17 cellular contexts compared by ENCODE assay signal in the genomic region with DNA sequence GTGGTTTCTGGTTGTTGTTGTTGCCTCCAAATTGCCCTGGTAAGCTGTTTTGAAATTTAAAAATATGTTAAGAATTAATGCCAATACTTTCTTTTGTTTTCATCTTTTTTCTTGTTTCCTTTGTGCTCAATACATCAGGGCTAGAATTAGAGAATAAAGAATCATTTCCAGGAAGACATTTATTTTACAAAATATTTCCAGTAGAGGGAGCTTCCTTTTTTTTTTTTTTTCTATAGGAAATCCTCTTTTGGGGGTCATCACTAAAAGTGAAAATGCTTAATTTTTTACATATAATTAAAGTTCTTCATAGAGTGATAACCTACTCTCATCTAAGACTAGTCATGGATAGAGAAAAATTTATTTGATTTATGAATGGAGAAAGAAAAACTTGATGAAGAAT. TPM values are rescaled to one million over a fixed set of nuclear protein-coding genes. Genes with fewer than 3 reads are reported as not detected.
A peak's percentile ranks its signal among the peaks of the same experiment; 100 is the strongest.
DNase-seq lines count a peak whose midpoint lies in the region; ATAC-seq and TF ChIP-seq lines count a peak whose summit lies in the region.
"Had no signal": no experiment of that assay in that cellular context is flagged by ENCODE, and none has a peak within 500 bp of the region (broad histone marks: within the 10 kb centered on the region; RNA-seq: fewer than 3 reads in every experiment).

No MANE protein-coding gene starts in this region.

- H3K4me3 ChIP-seq in SK-N-SH (ENCODE audit: low read depth in 2 of 2, low read length in 1 of 2): no peak overlapping the region
- no peak overlapping the region for H3K4me3 ChIP-seq in PC-3 (ENCODE audit: low read length)
- H3K4me3 ChIP-seq in endodermal cell (ENCODE audit: low read length): no peak overlapping the region
- no peak overlapping the region for H3K4me3 ChIP-seq in trophoblast cell (ENCODE audit: low read depth, low read length)
- H3K4me3 ChIP-seq: A549 had no signal

- H2BK120ac ChIP-seq in trophoblast cell (ENCODE audit: insufficient read depth, low read length, poor library complexity): no peak overlapping the region

- no peak overlapping the region for H4K12ac ChIP-seq in trophoblast cell (ENCODE audit: low read depth, low read length)

- H3K9me2 ChIP-seq in SK-N-SH (no peaks in the 10 kb centered on the region), PC-3 (replicated peaks; ENCODE audit: low read length) (no peaks in the 10 kb centered on the region)

- no peaks in the 10 kb centered on the region for H3K36me3 ChIP-seq in SK-N-SH (replicated peaks in 1 of 2; ENCODE audit: control insufficient read depth in 1 of 2, insufficient read depth in 2 of 2, low read length in 1 of 2)
- no peaks in the 10 kb centered on the region for H3K36me3 ChIP-seq in PC-3 (ENCODE audit: low read depth, low read length)
- no peaks in the 10 kb centered on the region for H3K36me3 ChIP-seq in endodermal cell (ENCODE audit: control insufficient read depth, insufficient read depth, low read length)
- H3K36me3 ChIP-seq in trophoblast cell (ENCODE audit: control insufficient read depth in 1 of 2, insufficient read depth in 2 of 2, low read length in 2 of 2): no peaks in the 10 kb centered on the region

- TF ChIP-seq CTCF in SK-N-SH (IDR thresholded peaks at IDR 0.05) (peak; percentile 37), PC-3 (conservative IDR thresholded peaks at IDR 0.05; ENCODE audit: low read depth, low read length) (peak; percentile 49; the same call in 1 of the 2 replicates), endodermal cell (conservative IDR thresholded peaks at IDR 0.05) (peak; percentile 55)

- no peaks in the 10 kb centered on the region for H3K36me3 Mint-ChIP-seq in endodermal cell (ENCODE audit: low read depth)
- H3K36me3 Mint-ChIP-seq in natural killer cell treated with Interleukin-12 subunit alpha and Interleukin-12 subunit beta and Interleukin-15 and Interleukin-18, amount 100 ng/mL, for 72 hours: no peaks in the 10 kb centered on the region

- H3K4me1 ChIP-seq in SK-N-SH (ENCODE audit: control insufficient read depth in 1 of 2, insufficient read depth in 2 of 2, low read depth in 1 of 2, low read length in 1 of 2) (no peaks in the 10 kb centered on the region; a peak in 1 of 4 replicates), PC-3 (ENCODE audit: insufficient read depth, low read length) (no peaks in the 10 kb centered on the region), endodermal cell (ENCODE audit: control insufficient read depth, insufficient read depth, low read length) (peaks cover 4% of the 10 kb centered on the region), trophoblast cell (ENCODE audit: control insufficient read depth in 1 of 2, insufficient read depth in 2 of 2, low read length in 2 of 2) (peaks cover 3 to 5% of the 10 kb centered on the region in 2 experiments)
- H3K4me1 ChIP-seq: A549, Caco-2 had no signal

- H3F3A ChIP-seq in SK-N-SH (replicated peaks; ENCODE audit: insufficient read depth): no peaks in the 10 kb centered on the region
- H3F3A ChIP-seq in PC-3 (ENCODE audit: low read length, unreplicated experiment): no peaks in the 10 kb centered on the region

- no peak for TF ChIP-seq RAD21 in SK-N-SH (IDR thresholded peaks at IDR 0.05; ENCODE audit: low read length)

- H3K27me3 ChIP-seq in SK-N-SH (ENCODE audit: insufficient read depth) (no peaks in the 10 kb centered on the region), PC-3 (ENCODE audit: low read length) (no peaks in the 10 kb centered on the region), endodermal cell (ENCODE audit: control insufficient read depth, insufficient read depth, low read length, poor library complexity, severe bottlenecking) (no peaks in the 10 kb centered on the region), trophoblast cell (ENCODE audit: insufficient read depth, low read length) (no peaks in the 10 kb centered on the region)

- H2BK5ac ChIP-seq in trophoblast cell (ENCODE audit: low read depth, low read length, poor library complexity): no peak overlapping the region

- H4K8ac ChIP-seq in trophoblast cell (ENCODE audit: low read depth, low read length): no peak overlapping the region

- H3K18ac ChIP-seq in trophoblast cell (ENCODE audit: low read length): no peak overlapping the region

- H3K27me3 Mint-ChIP-seq in endodermal cell (ENCODE audit: insufficient read depth): no peaks in the 10 kb centered on the region
- peaks cover 0 to 3% of the 10 kb centered on the region in 2 donors for H3K27me3 Mint-ChIP-seq in natural killer cell treated with Interleukin-12 subunit alpha and Interleukin-12 subunit beta and Interleukin-15 and Interleukin-18, amount 100 ng/mL, for 72 hours

- no peak overlapping the region for H3K14ac ChIP-seq in trophoblast cell (ENCODE audit: low read length)

- no peak for ATAC-seq in SK-N-SH treated with all-trans-retinoic acid at 6 μM for 48 hours
- ATAC-seq in PC-3: no peak
- no peak for ATAC-seq in GM21825 (IDR thresholded peaks at IDR 0.05; ENCODE audit: unreplicated experiment)
- no peak for ATAC-seq in natural killer cell treated with Interleukin-12 subunit alpha and Interleukin-12 subunit beta and Interleukin-15 and Interleukin-18, amount 100 ng/mL, for 72 hours
- ATAC-seq: A549, HCT116, Panc1 had no signal

- H2BK12ac ChIP-seq in trophoblast cell (ENCODE audit: low read length): no peak overlapping the region

- H3K27ac ChIP-seq in SK-N-SH (ENCODE audit: low read depth in 2 of 2, low read length in 1 of 2): no peak overlapping the region
- H3K27ac ChIP-seq in PC-3 (ENCODE audit: low read length): no peak overlapping the region
- H3K27ac ChIP-seq in endodermal cell (ENCODE audit: low read depth, low read length): no peak overlapping the region
- H3K27ac ChIP-seq in trophoblast cell (ENCODE audit: low read depth, low read length): no peak overlapping the region
- H3K27ac ChIP-seq: A549 had no signal

- H3K23ac ChIP-seq in trophoblast cell (ENCODE audit: low read length): no peak overlapping the region

- H3K9me3 ChIP-seq in SK-N-SH (no peaks in the 10 kb centered on the region), PC-3 (ENCODE audit: low read length) (no peaks in the 10 kb centered on the region), endodermal cell (ENCODE audit: control insufficient read depth, low read length) (no peaks in the 10 kb centered on the region), trophoblast cell (ENCODE audit: insufficient read depth, low read depth, low read length) (no peaks in the 10 kb centered on the region)
- H3K9me3 ChIP-seq: A549, Caco-2 had no signal

- intact Hi-C loops in PC-3 (cut with micrococcal nuclease): no loop called here

- CTCF ChIA-PET in SK-N-SH (lab: Yijun Ruan, JAX) (interaction anchor here (1.0 to 1.5 kb wide), 3 partner anchors 13 to 63 kb away, joined by 3 to 5 read pairs (median 3); no protein-coding TSS in a partner anchor), PC-3 (lab: Charles Lee) (interaction anchor here (0.5 kb wide), 1 partner anchor 113 kb away, joined by 3 read pairs; no protein-coding TSS in a partner anchor)

- DNase-seq in SK-N-SH (no peak), PC-3 (no peak), endodermal cell (no peak), trophoblast cell (no peak), NCI-H2029 (lab: John Stamatoyannopoulos, UW) (no peak)
- DNase-seq in natural killer cell treated with Interleukin-12 subunit alpha and Interleukin-12 subunit beta and Interleukin-15 and Interleukin-18, amount 100 ng/mL, for 72 hours (ENCODE audit: low spot score): no peak
- DNase-seq: Caco-2, NCI-H1092 treated with DMSO at 0.1 percent for 48 hours, NCI-H1694, SIG-M5, SW 1271 had no signal

- H3K4me3 Mint-ChIP-seq in endodermal cell: no peak overlapping the region
- no peak overlapping the region for H3K4me3 Mint-ChIP-seq in natural killer cell treated with Interleukin-12 subunit alpha and Interleukin-12 subunit beta and Interleukin-15 and Interleukin-18, amount 100 ng/mL, for 72 hours

- H4K20me1 ChIP-seq in SK-N-SH (ENCODE audit: insufficient read depth) (no peaks in the 10 kb centered on the region), PC-3 (ENCODE audit: low read length) (no peaks in the 10 kb centered on the region)

- H3K79me1 ChIP-seq in trophoblast cell (ENCODE audit: low read length): no peaks in the 10 kb centered on the region

- no peak overlapping the region for H2AK5ac ChIP-seq in trophoblast cell (ENCODE audit: low read length)

- POLR2A ChIA-PET in SK-N-SH (lab: Yijun Ruan, JAX) (no interaction called here), PC-3 (lab: Charles Lee; ENCODE audit: unreplicated experiment) (interaction anchor here (0.6 kb wide), 1 partner anchor 1120 kb away, joined by 5 read pairs; no protein-coding TSS in a partner anchor)

- H3K9ac ChIP-seq in SK-N-SH: no peak overlapping the region
- no peak overlapping the region for H3K9ac ChIP-seq in PC-3 (ENCODE audit: low read length)
- no peak overlapping the region for H3K9ac ChIP-seq in endodermal cell (ENCODE audit: extremely low read depth, low read length, poor library complexity, severe bottlenecking)
- H3K9ac ChIP-seq in trophoblast cell (ENCODE audit: low read length): no peak overlapping the region

- H3K4ac ChIP-seq in trophoblast cell (ENCODE audit: low read depth, low read length): no peak overlapping the region

- H3K79me2 ChIP-seq in SK-N-SH (ENCODE audit: insufficient read depth) (no peaks in the 10 kb centered on the region), PC-3 (ENCODE audit: low read length) (no peaks in the 10 kb centered on the region), trophoblast cell (ENCODE audit: control insufficient read depth, insufficient read depth, low read length, poor library complexity) (no peaks in the 10 kb centered on the region)

- TF ChIP-seq EP300 in SK-N-SH (IDR thresholded peaks at IDR 0.05; ENCODE audit: borderline replicate concordance in 1 of 2, low read depth in 1 of 2, low read length in 1 of 2): no peak

- BruUV-seq in PC-3 (replicated peaks; lab: Mats Ljungman, UMichigan): no TSS peak

- H2AFZ ChIP-seq in SK-N-SH (ENCODE audit: low read depth) (no peak overlapping the region), PC-3 (ENCODE audit: low read length) (no peak overlapping the region), trophoblast cell (ENCODE audit: insufficient read depth, low read length, poor library complexity) (no peak overlapping the region)

- H3K27ac Mint-ChIP-seq in endodermal cell: no peak overlapping the region
- no peak overlapping the region for H3K27ac Mint-ChIP-seq in natural killer cell treated with Interleukin-12 subunit alpha and Interleukin-12 subunit beta and Interleukin-15 and Interleukin-18, amount 100 ng/mL, for 72 hours

- H4K91ac ChIP-seq in trophoblast cell (ENCODE audit: low read depth, low read length): no peak overlapping the region

- no peak overlapping the region for H3K4me2 ChIP-seq in SK-N-SH
- H3K4me2 ChIP-seq in PC-3 (ENCODE audit: low read length): no peak overlapping the region
- H3K4me2 ChIP-seq in trophoblast cell (ENCODE audit: low read length): no peak overlapping the region
- H3K4me2 ChIP-seq: A549 had no signal

- H3K9me3 Mint-ChIP-seq in endodermal cell: no peaks in the 10 kb centered on the region
- no peaks in the 10 kb centered on the region for H3K9me3 Mint-ChIP-seq in natural killer cell treated with Interleukin-12 subunit alpha and Interleukin-12 subunit beta and Interleukin-15 and Interleukin-18, amount 100 ng/mL, for 72 hours

- peaks cover 15% of the 10 kb centered on the region for H3K4me1 Mint-ChIP-seq in endodermal cell
- no peaks in the 10 kb centered on the region for H3K4me1 Mint-ChIP-seq in natural killer cell treated with Interleukin-12 subunit alpha and Interleukin-12 subunit beta and Interleukin-15 and Interleukin-18, amount 100 ng/mL, for 72 hours (ENCODE audit: low read depth in 2 of 2)

RNA-seq across cellular contexts. Expression of a gene that starts 2.4 kb away (rescaled TPM):
- not detected in 2 replicates for polyA plus RNA-seq in SK-N-SH (2012; rRNA removed)
- polyA plus RNA-seq in SK-N-SH (2012; cell fraction: cytosol; rRNA removed): not detected in 2 replicates
- polyA plus RNA-seq in SK-N-SH (2012; cell fraction: nucleus; rRNA removed): not detected in 2 replicates
- total RNA-seq in PC-3 (2014; rRNA removed) (not detected in 2 replicates), endodermal cell (under 1 TPM in 1 of 2 donors, not detected in 1; 0.11 TPM)
- not detected for polyA plus RNA-seq in endodermal cell (2013, experiment 1 of 2)
- not detected for polyA plus RNA-seq in endodermal cell (2013, experiment 2 of 2)
- polyA plus RNA-seq in trophoblast cell (2013): 0.03 TPM in 2 replicates
- total RNA-seq in natural killer cell treated with Interleukin-12 subunit alpha and Interleukin-12 subunit beta and Interleukin-15 and Interleukin-18, amount 100 ng/mL, for 72 hours: not detected
- total RNA-seq: Caco-2, M059J had no signal
